ENCODE assay signal across 1 cellular context in genomic region chr6:136772685-136773472, GRCh38.
TF ChIP-seq lines count a peak whose summit lies in the region.

No MANE protein-coding gene starts in this region.

TF ChIP-seq in K562, 482 proteins besides CTCF, POLR2A, EP300 and RAD21 (continued from another document):
- TF ChIP-seq DEAF1 (CRISPR knock-in tag; IDR thresholded peaks at IDR 0.05) (0 out of 2 replicates have a peak, but pooled peaks have one; percentile 4), SPI1 (IDR thresholded peaks at IDR 0.05; ENCODE audit: borderline replicate concordance, low read depth, low read length) (no peak), FOXK2 (conservative IDR thresholded peaks at IDR 0.05 in 1 of 2, IDR thresholded peaks at IDR 0.05 in 1 of 2; ENCODE audit: low read depth in 2 of 2) (no peak), SMARCA5 (IDR thresholded peaks at IDR 0.05) (no peak), DMBX1 (CRISPR knock-in tag; IDR thresholded peaks at IDR 0.05; ENCODE audit: borderline replicate concordance) (0 out of 2 replicates have a peak, but pooled peaks have one; percentile 25), TSC22D4 (tag; IDR thresholded peaks at IDR 0.05) (no peak), NFXL1 (CRISPR knock-in tag; IDR thresholded peaks at IDR 0.05) (no peak), RFX1 (IDR thresholded peaks at IDR 0.05) (peak; percentile 61), MCM2 (IDR thresholded peaks at IDR 0.05; ENCODE audit: low read depth) (no peak), CXXC5 (CRISPR knock-in tag; IDR thresholded peaks at IDR 0.05) (0 out of 2 replicates have a peak, but pooled peaks have one; percentile 8), LEF1 (IDR thresholded peaks at IDR 0.05) (no peak), SMAD4 (CRISPR knock-in tag; conservative IDR thresholded peaks at IDR 0.05) (0 out of 2 replicates have a peak, but pooled peaks have one; percentile 19), ZNF124 (CRISPR knock-in tag; IDR thresholded peaks at IDR 0.05) (no peak), ZNF324 (CRISPR knock-in tag; IDR thresholded peaks at IDR 0.05) (no peak), CBX5 (IDR thresholded peaks at IDR 0.05; ENCODE audit: borderline replicate concordance, low read depth) (no peak), ERF (CRISPR knock-in tag; IDR thresholded peaks at IDR 0.05) (0 out of 2 replicates have a peak, but pooled peaks have one; percentile 16), NR2C2 (CRISPR knock-in tag; IDR thresholded peaks at IDR 0.05) (no peak), NR2C2 (tag; IDR thresholded peaks at IDR 0.05) (0 out of 2 replicates have a peak, but pooled peaks have one; percentile 26), NFIC (IDR thresholded peaks at IDR 0.05) (no peak), L3MBTL2 (IDR thresholded peaks at IDR 0.05) (peak; percentile 57; the same call in 1 of the 2 replicates), SIN3B (IDR thresholded peaks at IDR 0.05; ENCODE audit: low read depth) (no peak), NR2C1 (IDR thresholded peaks at IDR 0.05) (no peak), NR2C1 (tag; IDR thresholded peaks at IDR 0.05) (0 out of 2 replicates have a peak, but pooled peaks have one; percentile 12), BHLHE40 (IDR thresholded peaks at IDR 0.05; ENCODE audit: low read length) (no peak), HNRNPL (IDR thresholded peaks at IDR 0.05; ENCODE audit: low read depth, low read length) (no peak)
- TF ChIP-seq, protein P1, sequence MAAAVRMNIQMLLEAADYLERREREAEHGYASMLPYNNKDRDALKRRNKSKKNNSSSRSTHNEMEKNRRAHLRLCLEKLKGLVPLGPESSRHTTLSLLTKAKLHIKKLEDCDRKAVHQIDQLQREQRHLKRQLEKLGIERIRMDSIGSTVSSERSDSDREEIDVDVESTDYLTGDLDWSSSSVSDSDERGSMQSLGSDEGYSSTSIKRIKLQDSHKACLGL (CRISPR knock-in tag; IDR thresholded peaks at IDR 0.05; ENCODE audit: borderline replicate concordance, poor library complexity, severe bottlenecking): no peak
- TF ChIP-seq, protein P2, sequence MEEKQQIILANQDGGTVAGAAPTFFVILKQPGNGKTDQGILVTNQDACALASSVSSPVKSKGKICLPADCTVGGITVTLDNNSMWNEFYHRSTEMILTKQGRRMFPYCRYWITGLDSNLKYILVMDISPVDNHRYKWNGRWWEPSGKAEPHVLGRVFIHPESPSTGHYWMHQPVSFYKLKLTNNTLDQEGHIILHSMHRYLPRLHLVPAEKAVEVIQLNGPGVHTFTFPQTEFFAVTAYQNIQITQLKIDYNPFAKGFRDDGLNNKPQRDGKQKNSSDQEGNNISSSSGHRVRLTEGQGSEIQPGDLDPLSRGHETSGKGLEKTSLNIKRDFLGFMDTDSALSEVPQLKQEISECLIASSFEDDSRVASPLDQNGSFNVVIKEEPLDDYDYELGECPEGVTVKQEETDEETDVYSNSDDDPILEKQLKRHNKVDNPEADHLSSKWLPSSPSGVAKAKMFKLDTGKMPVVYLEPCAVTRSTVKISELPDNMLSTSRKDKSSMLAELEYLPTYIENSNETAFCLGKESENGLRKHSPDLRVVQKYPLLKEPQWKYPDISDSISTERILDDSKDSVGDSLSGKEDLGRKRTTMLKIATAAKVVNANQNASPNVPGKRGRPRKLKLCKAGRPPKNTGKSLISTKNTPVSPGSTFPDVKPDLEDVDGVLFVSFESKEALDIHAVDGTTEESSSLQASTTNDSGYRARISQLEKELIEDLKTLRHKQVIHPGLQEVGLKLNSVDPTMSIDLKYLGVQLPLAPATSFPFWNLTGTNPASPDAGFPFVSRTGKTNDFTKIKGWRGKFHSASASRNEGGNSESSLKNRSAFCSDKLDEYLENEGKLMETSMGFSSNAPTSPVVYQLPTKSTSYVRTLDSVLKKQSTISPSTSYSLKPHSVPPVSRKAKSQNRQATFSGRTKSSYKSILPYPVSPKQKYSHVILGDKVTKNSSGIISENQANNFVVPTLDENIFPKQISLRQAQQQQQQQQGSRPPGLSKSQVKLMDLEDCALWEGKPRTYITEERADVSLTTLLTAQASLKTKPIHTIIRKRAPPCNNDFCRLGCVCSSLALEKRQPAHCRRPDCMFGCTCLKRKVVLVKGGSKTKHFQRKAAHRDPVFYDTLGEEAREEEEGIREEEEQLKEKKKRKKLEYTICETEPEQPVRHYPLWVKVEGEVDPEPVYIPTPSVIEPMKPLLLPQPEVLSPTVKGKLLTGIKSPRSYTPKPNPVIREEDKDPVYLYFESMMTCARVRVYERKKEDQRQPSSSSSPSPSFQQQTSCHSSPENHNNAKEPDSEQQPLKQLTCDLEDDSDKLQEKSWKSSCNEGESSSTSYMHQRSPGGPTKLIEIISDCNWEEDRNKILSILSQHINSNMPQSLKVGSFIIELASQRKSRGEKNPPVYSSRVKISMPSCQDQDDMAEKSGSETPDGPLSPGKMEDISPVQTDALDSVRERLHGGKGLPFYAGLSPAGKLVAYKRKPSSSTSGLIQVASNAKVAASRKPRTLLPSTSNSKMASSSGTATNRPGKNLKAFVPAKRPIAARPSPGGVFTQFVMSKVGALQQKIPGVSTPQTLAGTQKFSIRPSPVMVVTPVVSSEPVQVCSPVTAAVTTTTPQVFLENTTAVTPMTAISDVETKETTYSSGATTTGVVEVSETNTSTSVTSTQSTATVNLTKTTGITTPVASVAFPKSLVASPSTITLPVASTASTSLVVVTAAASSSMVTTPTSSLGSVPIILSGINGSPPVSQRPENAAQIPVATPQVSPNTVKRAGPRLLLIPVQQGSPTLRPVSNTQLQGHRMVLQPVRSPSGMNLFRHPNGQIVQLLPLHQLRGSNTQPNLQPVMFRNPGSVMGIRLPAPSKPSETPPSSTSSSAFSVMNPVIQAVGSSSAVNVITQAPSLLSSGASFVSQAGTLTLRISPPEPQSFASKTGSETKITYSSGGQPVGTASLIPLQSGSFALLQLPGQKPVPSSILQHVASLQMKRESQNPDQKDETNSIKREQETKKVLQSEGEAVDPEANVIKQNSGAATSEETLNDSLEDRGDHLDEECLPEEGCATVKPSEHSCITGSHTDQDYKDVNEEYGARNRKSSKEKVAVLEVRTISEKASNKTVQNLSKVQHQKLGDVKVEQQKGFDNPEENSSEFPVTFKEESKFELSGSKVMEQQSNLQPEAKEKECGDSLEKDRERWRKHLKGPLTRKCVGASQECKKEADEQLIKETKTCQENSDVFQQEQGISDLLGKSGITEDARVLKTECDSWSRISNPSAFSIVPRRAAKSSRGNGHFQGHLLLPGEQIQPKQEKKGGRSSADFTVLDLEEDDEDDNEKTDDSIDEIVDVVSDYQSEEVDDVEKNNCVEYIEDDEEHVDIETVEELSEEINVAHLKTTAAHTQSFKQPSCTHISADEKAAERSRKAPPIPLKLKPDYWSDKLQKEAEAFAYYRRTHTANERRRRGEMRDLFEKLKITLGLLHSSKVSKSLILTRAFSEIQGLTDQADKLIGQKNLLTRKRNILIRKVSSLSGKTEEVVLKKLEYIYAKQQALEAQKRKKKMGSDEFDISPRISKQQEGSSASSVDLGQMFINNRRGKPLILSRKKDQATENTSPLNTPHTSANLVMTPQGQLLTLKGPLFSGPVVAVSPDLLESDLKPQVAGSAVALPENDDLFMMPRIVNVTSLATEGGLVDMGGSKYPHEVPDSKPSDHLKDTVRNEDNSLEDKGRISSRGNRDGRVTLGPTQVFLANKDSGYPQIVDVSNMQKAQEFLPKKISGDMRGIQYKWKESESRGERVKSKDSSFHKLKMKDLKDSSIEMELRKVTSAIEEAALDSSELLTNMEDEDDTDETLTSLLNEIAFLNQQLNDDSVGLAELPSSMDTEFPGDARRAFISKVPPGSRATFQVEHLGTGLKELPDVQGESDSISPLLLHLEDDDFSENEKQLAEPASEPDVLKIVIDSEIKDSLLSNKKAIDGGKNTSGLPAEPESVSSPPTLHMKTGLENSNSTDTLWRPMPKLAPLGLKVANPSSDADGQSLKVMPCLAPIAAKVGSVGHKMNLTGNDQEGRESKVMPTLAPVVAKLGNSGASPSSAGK (IDR thresholded peaks at IDR 0.05): peak; percentile 62
- TF ChIP-seq, protein P3, sequence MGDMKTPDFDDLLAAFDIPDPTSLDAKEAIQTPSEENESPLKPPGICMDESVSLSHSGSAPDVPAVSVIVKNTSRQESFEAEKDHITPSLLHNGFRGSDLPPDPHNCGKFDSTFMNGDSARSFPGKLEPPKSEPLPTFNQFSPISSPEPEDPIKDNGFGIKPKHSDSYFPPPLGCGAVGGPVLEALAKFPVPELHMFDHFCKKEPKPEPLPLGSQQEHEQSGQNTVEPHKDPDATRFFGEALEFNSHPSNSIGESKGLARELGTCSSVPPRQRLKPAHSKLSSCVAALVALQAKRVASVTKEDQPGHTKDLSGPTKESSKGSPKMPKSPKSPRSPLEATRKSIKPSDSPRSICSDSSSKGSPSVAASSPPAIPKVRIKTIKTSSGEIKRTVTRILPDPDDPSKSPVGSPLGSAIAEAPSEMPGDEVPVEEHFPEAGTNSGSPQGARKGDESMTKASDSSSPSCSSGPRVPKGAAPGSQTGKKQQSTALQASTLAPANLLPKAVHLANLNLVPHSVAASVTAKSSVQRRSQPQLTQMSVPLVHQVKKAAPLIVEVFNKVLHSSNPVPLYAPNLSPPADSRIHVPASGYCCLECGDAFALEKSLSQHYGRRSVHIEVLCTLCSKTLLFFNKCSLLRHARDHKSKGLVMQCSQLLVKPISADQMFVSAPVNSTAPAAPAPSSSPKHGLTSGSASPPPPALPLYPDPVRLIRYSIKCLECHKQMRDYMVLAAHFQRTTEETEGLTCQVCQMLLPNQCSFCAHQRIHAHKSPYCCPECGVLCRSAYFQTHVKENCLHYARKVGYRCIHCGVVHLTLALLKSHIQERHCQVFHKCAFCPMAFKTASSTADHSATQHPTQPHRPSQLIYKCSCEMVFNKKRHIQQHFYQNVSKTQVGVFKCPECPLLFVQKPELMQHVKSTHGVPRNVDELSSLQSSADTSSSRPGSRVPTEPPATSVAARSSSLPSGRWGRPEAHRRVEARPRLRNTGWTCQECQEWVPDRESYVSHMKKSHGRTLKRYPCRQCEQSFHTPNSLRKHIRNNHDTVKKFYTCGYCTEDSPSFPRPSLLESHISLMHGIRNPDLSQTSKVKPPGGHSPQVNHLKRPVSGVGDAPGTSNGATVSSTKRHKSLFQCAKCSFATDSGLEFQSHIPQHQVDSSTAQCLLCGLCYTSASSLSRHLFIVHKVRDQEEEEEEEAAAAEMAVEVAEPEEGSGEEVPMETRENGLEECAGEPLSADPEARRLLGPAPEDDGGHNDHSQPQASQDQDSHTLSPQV (IDR thresholded peaks at IDR 0.05): 0 out of 2 replicates have a peak, but pooled peaks have one; percentile 23
- TF ChIP-seq, protein P4, sequence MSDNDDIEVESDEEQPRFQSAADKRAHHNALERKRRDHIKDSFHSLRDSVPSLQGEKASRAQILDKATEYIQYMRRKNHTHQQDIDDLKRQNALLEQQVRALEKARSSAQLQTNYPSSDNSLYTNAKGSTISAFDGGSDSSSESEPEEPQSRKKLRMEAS (CRISPR knock-in tag; IDR thresholded peaks at IDR 0.05): peak; percentile 36
